In the genomic region with DNA sequence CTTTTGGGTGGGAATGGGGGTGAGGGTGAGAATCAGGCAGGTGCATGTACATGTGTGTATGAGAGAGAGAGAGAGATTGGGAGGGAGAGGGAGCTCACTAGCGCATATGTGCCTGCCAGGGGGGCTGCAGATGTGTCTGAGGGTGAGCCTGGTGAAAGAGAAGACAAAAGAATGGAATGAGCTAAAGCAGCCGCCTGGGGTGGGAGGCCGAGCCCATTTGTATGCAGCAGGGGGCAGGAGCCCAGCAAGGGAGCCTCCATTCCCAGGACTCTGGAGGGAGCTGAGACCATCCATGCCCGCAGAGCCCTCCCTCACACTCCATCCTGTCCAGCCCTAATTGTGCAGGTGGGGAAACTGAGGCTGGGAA, we compare ENCODE assay signal across 18 cellular contexts.
DNase-seq lines count a peak whose midpoint lies in the region; TF ChIP-seq lines count a peak whose summit lies in the region.
"Had no signal": no experiment of that assay in that cellular context is flagged by ENCODE, and none has a peak within 500 bp of the region (broad histone marks: within the 10 kb centered on the region; RNA-seq: fewer than 3 reads in every experiment).

No MANE protein-coding gene starts in this region.

- H3K4me1 Mint-ChIP-seq in T-helper 2 cell treated with Interferon-gamma antibody and Interleukin-4, amounts not matched to agents 5 μg/mL and 100 μg/mL, for 36 hours (ENCODE audit: low read depth): no peaks in the 10 kb centered on the region
- H3K4me1 Mint-ChIP-seq: B cell had no signal

- no peaks in the 10 kb centered on the region for H3K9me3 Mint-ChIP-seq in T-helper 2 cell treated with Interferon-gamma antibody and Interleukin-4, amounts not matched to agents 5 μg/mL and 100 μg/mL, for 36 hours
- H3K9me3 Mint-ChIP-seq: dendritic cell treated with granulocyte-macrophage colony-stimulating factor and Interleukin-4, amounts not matched to agents 40 ng/mL and 50 ng/mL, for 4 days had no signal

- no peak for TF ChIP-seq CTCF in RWPE1 (conservative IDR thresholded peaks at IDR 0.05; ENCODE audit: low read depth)

- DNase-seq in NCI-H2171 treated with DMSO at 0.1 percent for 48 hours (lab: John Stamatoyannopoulos, UW) (peak; percentile 14), NCI-H2171 (lab: John Stamatoyannopoulos, UW) (no peak), RWPE1 (ENCODE audit: low spot score) (no peak), activated gamma-delta T cell (lab: John Stamatoyannopoulos, UW) (no peak), NCI-H2196 (lab: John Stamatoyannopoulos, UW; ENCODE audit: unreplicated experiment) (no peak), NCI-H748 treated with DMSO at 0.1 percent for 48 hours (lab: John Stamatoyannopoulos, UW) (no peak)
- DNase-seq in T-helper 2 cell treated with Interferon-gamma antibody and Interleukin-4, amounts not matched to agents 5 μg/mL and 100 μg/mL, for 36 hours (ENCODE audit: low spot score): no peak
- DNase-seq: activated CD8-positive, alpha-beta T cell treated with anti-CD3 and anti-CD28 coated beads, Interleukin-2, amount 10 ng/mL, durations not matched to agents 7 days and 5 days; activated T-cell treated with anti-CD3 and anti-CD28 coated beads for 4 hours; GF-D8; NCI-H2029; NCI-H524 had no signal

- H3K27ac ChIP-seq in RWPE1 (peak overlapping the region; percentile 70; the same call in 1 of the 2 replicates), layer of hippocampus (ENCODE audit: low read depth, low read length) (peak overlapping the region; percentile 97)
- H3K27ac ChIP-seq: A549, KMS-11, prostate gland had no signal

- H3K27ac Mint-ChIP-seq in T-helper 2 cell treated with Interferon-gamma antibody and Interleukin-4, amounts not matched to agents 5 μg/mL and 100 μg/mL, for 36 hours: no peak overlapping the region
- H3K27ac Mint-ChIP-seq: activated CD8-positive, alpha-beta T cell treated with anti-CD3 and anti-CD28 coated beads, Interleukin-2, amount 10 ng/mL, durations not matched to agents 7 days and 5 days; B cell; dendritic cell treated with granulocyte-macrophage colony-stimulating factor and Interleukin-4, amounts not matched to agents 40 ng/mL and 50 ng/mL, for 4 days had no signal

- no peaks in the 10 kb centered on the region for H3K27me3 ChIP-seq in layer of hippocampus (ENCODE audit: control insufficient read depth, insufficient read depth, low read length)

- CTCF ChIA-PET in RWPE1 (lab: Yijun Ruan, JAX): no interaction called here

- POLR2A ChIA-PET in RWPE1 (lab: Yijun Ruan, JAX; ENCODE audit: low non-redundant PET): no interaction called here

- no peaks in the 10 kb centered on the region for H3K27me3 Mint-ChIP-seq in T-helper 2 cell treated with Interferon-gamma antibody and Interleukin-4, amounts not matched to agents 5 μg/mL and 100 μg/mL, for 36 hours (ENCODE audit: low read depth)

- H3K4me3 Mint-ChIP-seq in T-helper 2 cell treated with Interferon-gamma antibody and Interleukin-4, amounts not matched to agents 5 μg/mL and 100 μg/mL, for 36 hours: no peak overlapping the region
- H3K4me3 Mint-ChIP-seq: activated CD8-positive, alpha-beta T cell treated with anti-CD3 and anti-CD28 coated beads, Interleukin-2, amount 10 ng/mL, durations not matched to agents 7 days and 5 days; B cell; dendritic cell treated with granulocyte-macrophage colony-stimulating factor and Interleukin-4, amounts not matched to agents 40 ng/mL and 50 ng/mL, for 4 days had no signal

- no peaks in the 10 kb centered on the region for H3K36me3 Mint-ChIP-seq in T-helper 2 cell treated with Interferon-gamma antibody and Interleukin-4, amounts not matched to agents 5 μg/mL and 100 μg/mL, for 36 hours (ENCODE audit: low read depth)
